In the genomic region with DNA sequence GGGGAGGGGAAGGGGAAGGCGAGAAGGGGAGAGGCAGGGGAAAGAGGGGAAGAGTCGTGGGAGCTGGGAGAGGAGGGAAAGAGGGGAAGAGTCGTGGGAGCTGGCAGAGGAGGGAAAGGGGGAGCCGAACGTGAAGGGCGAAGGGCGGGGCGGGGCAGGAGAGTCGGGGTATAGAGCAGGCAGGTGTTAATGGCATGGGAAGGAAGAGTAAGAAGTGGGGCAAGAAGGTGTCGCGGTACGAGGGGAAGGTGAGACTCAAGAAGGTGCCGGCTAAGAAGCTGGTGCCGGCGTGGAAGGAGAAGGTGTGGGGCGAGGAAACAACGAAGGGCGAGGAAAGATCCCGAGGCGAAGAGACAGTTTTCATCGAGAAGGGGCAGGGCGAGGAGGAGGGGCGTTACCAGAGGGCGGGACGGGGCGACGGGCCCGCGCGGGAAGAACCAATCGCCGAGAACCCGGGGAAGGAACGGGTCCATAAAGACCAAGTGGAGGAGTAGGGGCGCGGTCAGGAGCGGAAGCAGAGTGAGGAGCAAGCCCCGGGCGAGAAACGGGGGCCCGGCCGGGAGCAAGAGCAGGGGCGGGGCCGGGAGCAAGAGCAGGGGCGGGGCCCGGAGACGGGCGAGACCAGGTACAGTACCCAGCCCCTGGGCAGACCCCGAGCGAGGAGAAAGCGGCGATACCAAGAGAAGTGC, we compare ENCODE assay signal across 8 cellular contexts. TPM values are rescaled to one million over a fixed set of nuclear protein-coding genes. Genes with fewer than 3 reads are reported as not detected.
DNase-seq lines count a peak whose midpoint lies in the region; ATAC-seq, FAIRE-seq and TF ChIP-seq lines count a peak whose summit lies in the region.

No MANE protein-coding gene starts in this region.

- H3K14ac ChIP-seq in H1 (ENCODE audit: insufficient read length): no peak overlapping the region

- WGBS in H1 (ENCODE audit: extremely low coverage in 1 of 2, insufficient coverage in 1 of 2, insufficient read length in 1 of 2, insufficient replicate concordance in 2 of 2, low coverage in 1 of 2, low lambda C conversion rate in 2 of 2, missing lambda C conversion rate in 1 of 2), 2 experiments: 2% methylated on average over 25 of the region's 52 CpGs; no CpG with 5 or more reads in 1 of the 2 experiments
- WGBS in mesendoderm (ENCODE audit: extremely low coverage, insufficient coverage, low lambda C conversion rate): no CpG with 5 or more reads among the region's 52 CpGs

- H4K8ac ChIP-seq in H1 (ENCODE audit: extremely low read depth, insufficient read depth, low read length) (peak overlapping the region; percentile 71; the same call in 1 of the 2 replicates), mesendoderm (ENCODE audit: low read depth, low read length) (no peak overlapping the region)

- TF ChIP-seq POLR2A in H1 (IDR thresholded peaks at IDR 0.05; ENCODE audit: control extremely low read depth in 1 of 2, low read depth in 2 of 2, low read length in 2 of 2): no peak

- no peaks in the 10 kb centered on the region for H3K9me3 ChIP-seq in H1 (ENCODE audit: insufficient read depth in 2 of 2, low read depth in 1 of 2, low read length in 1 of 2)

- H2BK120ac ChIP-seq in H1 (replicated peaks; ENCODE audit: low read depth, low read length) (no peak overlapping the region), mesendoderm (ENCODE audit: low read depth, low read length) (no peak overlapping the region)

- H2BK15ac ChIP-seq in H1 (ENCODE audit: low read length) (no peak overlapping the region), mesendoderm (replicated peaks; ENCODE audit: low read depth) (no peak overlapping the region)

- peak overlapping the region; percentile 66 to 86 (median 75) for H3K4me3 ChIP-seq in H1 (ENCODE audit: extremely low read depth in 1 of 4, insufficient read depth in 2 of 4, low read depth in 3 of 4, low read length in 4 of 4)
- H3K4me3 ChIP-seq in mesendoderm (ENCODE audit: low read length): peak overlapping the region; percentile 76

- H3K9ac ChIP-seq in H1 (replicated peaks in 1 of 4; ENCODE audit: extremely low read depth in 1 of 4, low read depth in 3 of 4, low read length in 3 of 4): no peak overlapping the region; a peak in 3 of 7 replicates
- peak overlapping the region; percentile 60 for H3K9ac ChIP-seq in mesendoderm (ENCODE audit: low read length)

- H4K5ac ChIP-seq in H1 (ENCODE audit: insufficient read length, low read depth, low read length) (no peak overlapping the region), mesendoderm (ENCODE audit: low read length) (no peak overlapping the region)

- peak; percentile 52 for ATAC-seq in GM21367 (IDR thresholded peaks at IDR 0.05; ENCODE audit: unreplicated experiment)

- no peaks in the 10 kb centered on the region for H3K36me3 ChIP-seq in H1 (ENCODE audit: control insufficient read depth in 2 of 4, insufficient read depth in 4 of 4, low read length in 3 of 4)
- no peaks in the 10 kb centered on the region for H3K36me3 ChIP-seq in mesendoderm (ENCODE audit: control insufficient read depth, insufficient read depth, low read length)

- DNase-seq in COR-L47 (lab: John Stamatoyannopoulos, UW) (peak; percentile 93), HTR-8/SVneo (ENCODE audit: insufficient read length, low spot score) (peak; percentile 95), NOMO-1 (lab: John Stamatoyannopoulos, UW; ENCODE audit: unreplicated experiment in 2 of 2) (peak; percentile 96 to 97), H1 (ENCODE audit: low read depth in 1 of 2, low spot score in 2 of 2) (peak; percentile 79 to 92), mesendoderm (peak; percentile 97)
- DNase-seq in activated CD8-positive, alpha-beta memory T cell treated with anti-CD3 and anti-CD28 coated beads for 48 hours (ENCODE audit: low read depth in 2 of 3, low spot score in 2 of 3): peak; percentile 86 to 89 (median 86)
- DNase-seq in stimulated activated CD8-positive, alpha-beta memory T cell treated with anti-CD3 and anti-CD28 coated beads, Interleukin-12 subunit alpha, Interleukin-12 subunit beta, amount 100 ng/mL, for 24 hours (ENCODE audit: extremely low read depth): peak; percentile 91

- peak overlapping the region; percentile 75 for H3K18ac ChIP-seq in H1 (ENCODE audit: extremely low read depth, low read length)
- no peak overlapping the region for H3K18ac ChIP-seq in mesendoderm (ENCODE audit: low read length)

- H3K4me2 ChIP-seq in H1 (ENCODE audit: insufficient read depth in 1 of 2, low read depth in 2 of 2, low read length in 2 of 2) (peak overlapping the region; percentile 92 to 96), mesendoderm (ENCODE audit: low read length) (peak overlapping the region; percentile 97)

- TF ChIP-seq CTCF in H1 (IDR thresholded peaks at IDR 0.05; ENCODE audit: control extremely low read depth in 1 of 3, insufficient read depth in 1 of 3, low read depth in 1 of 3, low read length in 3 of 3): no peak

- POLR2A ChIA-PET in H1 (lab: Charles Lee; ENCODE audit: partially characterized antibody): interaction anchor here (0.7 to 2.0 kb wide), 5 partner anchors 12 to 93 kb away, joined by 3 to 10 read pairs (median 4); a partner anchor contains a TSS

- H3K56ac ChIP-seq in H1 (replicated peaks; ENCODE audit: insufficient read length, low read depth, low read length) (no peak overlapping the region), mesendoderm (ENCODE audit: low read length) (peak overlapping the region; percentile 80)

- H2AK5ac ChIP-seq in H1 (ENCODE audit: low read depth, low read length) (no peak overlapping the region), mesendoderm (ENCODE audit: low read length) (no peak overlapping the region)

- H2AFZ ChIP-seq in H1 (ENCODE audit: low read length): peak overlapping the region; percentile 53; the same call in 1 of the 2 replicates

- H3K23ac ChIP-seq in H1 (ENCODE audit: insufficient read length) (no peak overlapping the region), mesendoderm (ENCODE audit: low read length) (no peak overlapping the region)

- H4K20me1 ChIP-seq in H1 (replicated peaks in 1 of 2; ENCODE audit: control insufficient read depth in 1 of 2, insufficient read depth in 2 of 2, low read length in 2 of 2): no peaks in the 10 kb centered on the region

- TF ChIP-seq RAD21 in H1 (IDR thresholded peaks at IDR 0.05 in 1 of 2, conservative IDR thresholded peaks at IDR 0.05 in 1 of 2; ENCODE audit: low read depth in 2 of 2, low read length in 2 of 2): no peak

- H4K91ac ChIP-seq in H1 (replicated peaks; ENCODE audit: insufficient read length, low read length): no peak overlapping the region

- no peak overlapping the region for H2BK12ac ChIP-seq in H1 (ENCODE audit: low read depth, low read length)

- H3K23me2 ChIP-seq in H1 (ENCODE audit: low read depth, low read length): peaks cover 12% of the 10 kb centered on the region

- H2BK20ac ChIP-seq in H1 (ENCODE audit: low read length): no peak overlapping the region

- no peak for TF ChIP-seq EP300 in H1 (IDR thresholded peaks at IDR 0.05; ENCODE audit: borderline replicate concordance in 1 of 2, low read depth in 2 of 2, low read length in 2 of 2)

- no peak overlapping the region for H3K4ac ChIP-seq in H1 (replicated peaks; ENCODE audit: insufficient read length, low read depth, low read length)
- no peak overlapping the region for H3K4ac ChIP-seq in mesendoderm (ENCODE audit: low read depth, low read length)

- no peak overlapping the region for H3K27ac ChIP-seq in H1 (ENCODE audit: low read depth, low read length)
- peak overlapping the region; percentile 14 for H3K27ac ChIP-seq in mesendoderm (ENCODE audit: low read depth, low read length)

- no peaks in the 10 kb centered on the region for H3K79me2 ChIP-seq in H1 (ENCODE audit: control insufficient read depth in 1 of 2, insufficient read depth in 2 of 2, low read length in 2 of 2)
- no peaks in the 10 kb centered on the region for H3K79me2 ChIP-seq in mesendoderm (ENCODE audit: control insufficient read depth, insufficient read depth, low read length)

- H3K79me1 ChIP-seq in H1 (ENCODE audit: low read depth, low read length) (no peaks in the 10 kb centered on the region), mesendoderm (ENCODE audit: low read length) (no peaks in the 10 kb centered on the region)

- H3K4me1 ChIP-seq in H1 (replicated peaks in 1 of 4; ENCODE audit: control insufficient read depth in 3 of 4, insufficient read depth in 4 of 4, low read length in 3 of 4) (peaks cover 0 to 5% (median 4%) of the 10 kb centered on the region in 4 experiments; a peak in 5 of 7 replicates), mesendoderm (ENCODE audit: control insufficient read depth, low read depth, low read length) (no peaks in the 10 kb centered on the region)

- CTCF ChIA-PET in H1 (lab: Charles Lee; ENCODE audit: partially characterized antibody): interaction anchor here (0.7 to 6.7 kb wide), 18 partner anchors 9 to 106 kb away, joined by 3 to 100 read pairs (median 4); a partner anchor contains a TSS

- 0 out of 2 replicates have a peak overlapping the region, but pooled peaks have one; percentile 73 for H2BK5ac ChIP-seq in H1 (ENCODE audit: low read depth, low read length)
- no peak overlapping the region for H2BK5ac ChIP-seq in mesendoderm (ENCODE audit: low read length)

- H3K27me3 ChIP-seq in H1 (replicated peaks in 1 of 4; ENCODE audit: control insufficient read depth in 3 of 4, extremely low read depth in 1 of 4, insufficient read depth in 3 of 4, low read length in 3 of 4) (no peaks in the 10 kb centered on the region), mesendoderm (ENCODE audit: insufficient read depth, low read length, poor library complexity) (no peaks in the 10 kb centered on the region)

- FAIRE-seq in HTR-8/SVneo (lab: Jason Lieb, UNC): no peak
- FAIRE-seq in H1 (lab: Jason Lieb, UNC): no peak

RNA-seq across cellular contexts. Expression of a gene that starts 0.5 kb away (rescaled TPM):
- total RNA-seq in H1 (2021; fragmentation: NEBNext Ultra II Directional; extraction: Animal tissue kit (Norgen Biotek cat#: 25700)): 2.8 and 3.1 TPM in 2 replicates
- polyA plus RNA-seq in H1 (2011; rRNA removed): 1.4 and 2.6 TPM in 2 replicates
- 1.9 TPM for polyA plus RNA-seq in H1 (2011; cell fraction: cytosol; rRNA removed)
- polyA plus RNA-seq in H1 (2011; cell fraction: nucleus; rRNA removed): 5.8 TPM
- polyA plus RNA-seq in H1 (2012, experiment 1 of 2): 0.83 to 2.1 TPM (median 1.4 TPM) in 4 replicates
- polyA plus RNA-seq in H1 (2012, experiment 2 of 2): 0.98 TPM
- polyA plus RNA-seq in H1 (2013, experiment 1 of 2): 0.79 TPM
- polyA plus RNA-seq in H1 (2013, experiment 2 of 2): 0.68 TPM
- polyA minus RNA-seq in H1 (2011; rRNA and poly(A)+ RNA removed): 3.8 and 4.3 TPM in 2 replicates
- polyA minus RNA-seq in H1 (2011; cell fraction: cytosol; rRNA and poly(A)+ RNA removed): 1.5 TPM
- polyA minus RNA-seq in H1 (2011; cell fraction: nucleus; rRNA and poly(A)+ RNA removed): 8.6 TPM
- polyA plus RNA-seq in mesendoderm (2013, experiment 1 of 2): 0.07 TPM
- 0.20 TPM for polyA plus RNA-seq in mesendoderm (2013, experiment 2 of 2)

RNA-seq across cellular contexts. Expression of a gene that starts 16.4 kb away (rescaled TPM):
- total RNA-seq in H1 (2021; fragmentation: NEBNext Ultra II Directional; extraction: Animal tissue kit (Norgen Biotek cat#: 25700)): 13.3 and 14.1 TPM in 2 replicates
- polyA plus RNA-seq in H1 (2011; rRNA removed): 10.6 TPM in 2 replicates
- 10.2 TPM for polyA plus RNA-seq in H1 (2011; cell fraction: cytosol; rRNA removed)
- 16.6 TPM for polyA plus RNA-seq in H1 (2011; cell fraction: nucleus; rRNA removed)
- 12.4 to 15.5 TPM (median 13.6 TPM) in 4 replicates for polyA plus RNA-seq in H1 (2012, experiment 1 of 2)
- polyA plus RNA-seq in H1 (2012, experiment 2 of 2): 6.3 TPM
- polyA plus RNA-seq in H1 (2013, experiment 1 of 2): 17.4 TPM
- 18.2 TPM for polyA plus RNA-seq in H1 (2013, experiment 2 of 2)
- 7.4 and 8.1 TPM in 2 replicates for polyA minus RNA-seq in H1 (2011; rRNA and poly(A)+ RNA removed)
- 6.5 TPM for polyA minus RNA-seq in H1 (2011; cell fraction: cytosol; rRNA and poly(A)+ RNA removed)
- 11.0 TPM for polyA minus RNA-seq in H1 (2011; cell fraction: nucleus; rRNA and poly(A)+ RNA removed)
- polyA plus RNA-seq in mesendoderm (2013, experiment 1 of 2): 4.2 TPM
- polyA plus RNA-seq in mesendoderm (2013, experiment 2 of 2): 4.0 TPM

RNA-seq across cellular contexts. Expression of a gene that starts 20.3 kb away (rescaled TPM):
- total RNA-seq in H1 (2021; fragmentation: NEBNext Ultra II Directional; extraction: Animal tissue kit (Norgen Biotek cat#: 25700)): 89.6 and 94.3 TPM in 2 replicates
- polyA plus RNA-seq in H1 (2011; rRNA removed): 305 and 441 TPM in 2 replicates
- 247 TPM for polyA plus RNA-seq in H1 (2011; cell fraction: cytosol; rRNA removed)
- polyA plus RNA-seq in H1 (2011; cell fraction: nucleus; rRNA removed): 210 TPM
- 79.2 to 125 TPM (median 115 TPM) in 4 replicates for polyA plus RNA-seq in H1 (2012, experiment 1 of 2)
- polyA plus RNA-seq in H1 (2012, experiment 2 of 2): 162 TPM
- polyA plus RNA-seq in H1 (2013, experiment 1 of 2): 131 TPM
- polyA plus RNA-seq in H1 (2013, experiment 2 of 2): 143 TPM
- polyA minus RNA-seq in H1 (2011; rRNA and poly(A)+ RNA removed): 72.3 and 89.1 TPM in 2 replicates
- 69.9 TPM for polyA minus RNA-seq in H1 (2011; cell fraction: cytosol; rRNA and poly(A)+ RNA removed)
- 41.8 TPM for polyA minus RNA-seq in H1 (2011; cell fraction: nucleus; rRNA and poly(A)+ RNA removed)
- 47.5 TPM for polyA plus RNA-seq in mesendoderm (2013, experiment 1 of 2)
- polyA plus RNA-seq in mesendoderm (2013, experiment 2 of 2): 49.6 TPM

RNA-seq across cellular contexts. Expression of a gene that starts 32.0 kb away (rescaled TPM):
- total RNA-seq in H1 (2021; fragmentation: NEBNext Ultra II Directional; extraction: Animal tissue kit (Norgen Biotek cat#: 25700)): 4.4 and 6.0 TPM in 2 replicates
- polyA plus RNA-seq in H1 (2011; rRNA removed): 36.0 and 44.3 TPM in 2 replicates
- polyA plus RNA-seq in H1 (2011; cell fraction: cytosol; rRNA removed): 32.9 TPM
- 24.1 TPM for polyA plus RNA-seq in H1 (2011; cell fraction: nucleus; rRNA removed)
- 11.6 to 31.5 TPM (median 25.3 TPM) in 4 replicates for polyA plus RNA-seq in H1 (2012, experiment 1 of 2)
- 16.5 TPM for polyA plus RNA-seq in H1 (2012, experiment 2 of 2)
- polyA plus RNA-seq in H1 (2013, experiment 1 of 2): 14.7 TPM
- polyA plus RNA-seq in H1 (2013, experiment 2 of 2): 15.8 TPM
- polyA minus RNA-seq in H1 (2011; rRNA and poly(A)+ RNA removed): 0.82 and 2.2 TPM in 2 replicates
- 4.8 TPM for polyA minus RNA-seq in H1 (2011; cell fraction: cytosol; rRNA and poly(A)+ RNA removed)
- polyA minus RNA-seq in H1 (2011; cell fraction: nucleus; rRNA and poly(A)+ RNA removed): 7.6 TPM
- 13.7 TPM for polyA plus RNA-seq in mesendoderm (2013, experiment 1 of 2)
- polyA plus RNA-seq in mesendoderm (2013, experiment 2 of 2): 14.0 TPM

RNA-seq across cellular contexts. Expression of a gene that starts 38.3 kb away (rescaled TPM):
- total RNA-seq in H1 (2021; fragmentation: NEBNext Ultra II Directional; extraction: Animal tissue kit (Norgen Biotek cat#: 25700)): 170 and 183 TPM in 2 replicates
- polyA plus RNA-seq in H1 (2011; rRNA removed): 410 and 486 TPM in 2 replicates
- 380 TPM for polyA plus RNA-seq in H1 (2011; cell fraction: cytosol; rRNA removed)
- 266 TPM for polyA plus RNA-seq in H1 (2011; cell fraction: nucleus; rRNA removed)
- 152 to 242 TPM (median 222 TPM) in 4 replicates for polyA plus RNA-seq in H1 (2012, experiment 1 of 2)
- polyA plus RNA-seq in H1 (2012, experiment 2 of 2): 239 TPM
- polyA plus RNA-seq in H1 (2013, experiment 1 of 2): 138 TPM
- polyA plus RNA-seq in H1 (2013, experiment 2 of 2): 143 TPM
- 235 and 279 TPM in 2 replicates for polyA minus RNA-seq in H1 (2011; rRNA and poly(A)+ RNA removed)
- polyA minus RNA-seq in H1 (2011; cell fraction: cytosol; rRNA and poly(A)+ RNA removed): 103 TPM
- polyA minus RNA-seq in H1 (2011; cell fraction: nucleus; rRNA and poly(A)+ RNA removed): 69.3 TPM
- 175 TPM for polyA plus RNA-seq in mesendoderm (2013, experiment 1 of 2)
- 175 TPM for polyA plus RNA-seq in mesendoderm (2013, experiment 2 of 2)
